In the genomic region with DNA sequence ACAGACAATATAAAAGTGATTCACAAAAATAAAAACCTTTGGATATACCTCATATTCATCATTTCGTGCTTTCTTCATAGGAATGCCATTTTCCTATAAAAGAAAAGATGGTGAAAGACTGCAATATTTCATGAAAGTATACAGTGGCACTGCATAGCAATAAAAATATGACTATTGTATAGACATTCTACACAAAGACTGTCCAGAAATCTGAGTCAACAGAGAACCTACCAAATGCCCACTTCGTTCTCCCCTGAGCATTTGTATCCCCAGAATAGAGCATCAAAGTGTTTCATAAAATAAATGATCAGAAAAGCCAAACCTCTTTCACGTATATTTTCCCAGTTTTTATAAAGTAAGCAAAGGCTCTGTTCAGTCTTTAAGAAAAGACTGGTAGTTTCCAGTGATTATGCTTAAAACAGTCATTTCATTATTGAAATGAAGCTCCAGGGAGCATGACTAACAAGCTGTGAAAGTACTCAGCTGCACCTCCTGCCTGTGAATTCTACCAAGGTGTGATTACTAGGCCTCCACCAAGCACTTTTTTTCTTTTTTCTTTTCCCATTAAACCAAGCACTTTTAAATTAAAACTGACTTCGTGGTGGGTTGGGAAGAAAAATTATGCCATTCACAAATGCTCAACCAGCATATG, we compare ENCODE assay signal across 10 cellular contexts. TPM values are rescaled to one million over a fixed set of nuclear protein-coding genes. Genes with fewer than 3 reads are reported as not detected.
DNase-seq lines count a peak whose midpoint lies in the region; ATAC-seq and TF ChIP-seq lines count a peak whose summit lies in the region.
"Had no signal": no experiment of that assay in that cellular context is flagged by ENCODE, and none has a peak within 500 bp of the region (broad histone marks: within the 10 kb centered on the region; RNA-seq: fewer than 3 reads in every experiment).

No MANE protein-coding gene starts in this region.

- H3K27ac Mint-ChIP-seq in activated naive CD8-positive, alpha-beta T cell treated with anti-CD3 and anti-CD28 coated beads, Interleukin-2, amount 50 U/mL, for 24 hours, result peak overlapping the region; percentile 81
- no peak overlapping the region for H3K27ac Mint-ChIP-seq in CD8-positive, alpha-beta T cell

- H3K4me3 ChIP-seq in CD8-positive, alpha-beta T cell (ENCODE audit: low read depth, low read length), result no peak overlapping the region

- no peaks in the 10 kb centered on the region for H3K9me3 ChIP-seq in CD8-positive, alpha-beta T cell (ENCODE audit: low read length)

- H3K36me3 ChIP-seq in CD8-positive, alpha-beta T cell (ENCODE audit: insufficient read depth, low read length), result peaks cover 10% of the 10 kb centered on the region

- peak; percentile 93 for ATAC-seq in GM18505 (IDR thresholded peaks at IDR 0.05; ENCODE audit: unreplicated experiment)
- peak; percentile 71 for ATAC-seq in GM19397 (IDR thresholded peaks at IDR 0.05; ENCODE audit: unreplicated experiment)
- ATAC-seq in HG02973 (IDR thresholded peaks at IDR 0.05; ENCODE audit: unreplicated experiment), result peak; percentile 85
- ATAC-seq in activated naive CD8-positive, alpha-beta T cell treated with anti-CD3 and anti-CD28 coated beads, Interleukin-2, amount 50 U/mL, for 24 hours, result peak; percentile 95
- ATAC-seq in CD8-positive, alpha-beta T cell, result no peak
- ATAC-seq: Panc1 had no signal

- POLR2A ChIA-PET in CD8-positive, alpha-beta T cell (lab: Charles Lee), result interaction anchor here (0.6 kb wide), 1 partner anchor 63 kb away, joined by 3 read pairs; no protein-coding TSS in a partner anchor

- intact Hi-C loops in CD8-positive, alpha-beta T cell (cut with DNase I, micrococcal nuclease), result no loop called here

- H3K27me3 ChIP-seq in CD8-positive, alpha-beta T cell (ENCODE audit: insufficient read depth, low read length), result no peaks in the 10 kb centered on the region

- no peak for TF ChIP-seq POLR2A in GM18505 (IDR thresholded peaks at IDR 0.05; ENCODE audit: borderline replicate concordance, extremely low read depth, insufficient read depth, insufficient read length)

- no peak overlapping the region for H3K4me3 Mint-ChIP-seq in activated naive CD8-positive, alpha-beta T cell treated with anti-CD3 and anti-CD28 coated beads, Interleukin-2, amount 50 U/mL, for 24 hours
- no peak overlapping the region for H3K4me3 Mint-ChIP-seq in CD8-positive, alpha-beta T cell
- H3K4me3 Mint-ChIP-seq: IgD-negative memory B cell had no signal

- no peaks in the 10 kb centered on the region for H3K4me1 ChIP-seq in CD8-positive, alpha-beta T cell (ENCODE audit: insufficient read depth, low read length)

- H3K27me3 Mint-ChIP-seq in activated naive CD8-positive, alpha-beta T cell treated with anti-CD3 and anti-CD28 coated beads, Interleukin-2, amount 50 U/mL, for 24 hours, result no peaks in the 10 kb centered on the region
- no peaks in the 10 kb centered on the region for H3K27me3 Mint-ChIP-seq in CD8-positive, alpha-beta T cell (ENCODE audit: low read depth)
- H3K27me3 Mint-ChIP-seq: IgD-negative memory B cell had no signal

- DNase-seq in activated naive CD8-positive, alpha-beta T cell treated with anti-CD3 and anti-CD28 coated beads, Interleukin-2, amount 50 U/mL, for 24 hours, result no peak
- DNase-seq in nucleus accumbens (lab: John Stamatoyannopoulos, UW), result no peak
- DNase-seq in ureter (ENCODE audit: low spot score), result no peak
- no peak for DNase-seq in NCI-H446 treated with DMSO at 0.1 percent for 48 hours (lab: John Stamatoyannopoulos, UW)
- no peak for DNase-seq in CD8-positive, alpha-beta T cell

- CTCF ChIA-PET in CD8-positive, alpha-beta T cell (lab: Charles Lee), result no interaction called here

- no peak overlapping the region for H3K27ac ChIP-seq in CD8-positive, alpha-beta T cell (ENCODE audit: low read depth, low read length)

- H3K9me3 Mint-ChIP-seq in activated naive CD8-positive, alpha-beta T cell treated with anti-CD3 and anti-CD28 coated beads, Interleukin-2, amount 50 U/mL, for 24 hours, result no peaks in the 10 kb centered on the region
- H3K9me3 Mint-ChIP-seq in CD8-positive, alpha-beta T cell, result no peaks in the 10 kb centered on the region
- H3K9me3 Mint-ChIP-seq: IgD-negative memory B cell had no signal

- peaks cover 42% of the 10 kb centered on the region for H3K36me3 Mint-ChIP-seq in activated naive CD8-positive, alpha-beta T cell treated with anti-CD3 and anti-CD28 coated beads, Interleukin-2, amount 50 U/mL, for 24 hours (ENCODE audit: low read depth)
- H3K36me3 Mint-ChIP-seq in CD8-positive, alpha-beta T cell, result peaks cover 62% of the 10 kb centered on the region

- no peak for TF ChIP-seq CTCF in CD8-positive, alpha-beta T cell (IDR thresholded peaks at IDR 0.05)

- H3K4me1 Mint-ChIP-seq in activated naive CD8-positive, alpha-beta T cell treated with anti-CD3 and anti-CD28 coated beads, Interleukin-2, amount 50 U/mL, for 24 hours, result peaks cover 24% of the 10 kb centered on the region
- H3K4me1 Mint-ChIP-seq in CD8-positive, alpha-beta T cell (ENCODE audit: low read depth), result peaks cover 14% of the 10 kb centered on the region

RNA-seq across cellular contexts. Expression of gene PPA2, which starts 20.2 kb away (rescaled TPM):
- total RNA-seq in ureter, result 98.0 TPM
- 10 to 100 TPM; 36.4 to 50.0 TPM for total RNA-seq in CD8-positive, alpha-beta T cell
